Comparison of ENCODE assay signal across 17 cellular contexts in the genomic region with DNA sequence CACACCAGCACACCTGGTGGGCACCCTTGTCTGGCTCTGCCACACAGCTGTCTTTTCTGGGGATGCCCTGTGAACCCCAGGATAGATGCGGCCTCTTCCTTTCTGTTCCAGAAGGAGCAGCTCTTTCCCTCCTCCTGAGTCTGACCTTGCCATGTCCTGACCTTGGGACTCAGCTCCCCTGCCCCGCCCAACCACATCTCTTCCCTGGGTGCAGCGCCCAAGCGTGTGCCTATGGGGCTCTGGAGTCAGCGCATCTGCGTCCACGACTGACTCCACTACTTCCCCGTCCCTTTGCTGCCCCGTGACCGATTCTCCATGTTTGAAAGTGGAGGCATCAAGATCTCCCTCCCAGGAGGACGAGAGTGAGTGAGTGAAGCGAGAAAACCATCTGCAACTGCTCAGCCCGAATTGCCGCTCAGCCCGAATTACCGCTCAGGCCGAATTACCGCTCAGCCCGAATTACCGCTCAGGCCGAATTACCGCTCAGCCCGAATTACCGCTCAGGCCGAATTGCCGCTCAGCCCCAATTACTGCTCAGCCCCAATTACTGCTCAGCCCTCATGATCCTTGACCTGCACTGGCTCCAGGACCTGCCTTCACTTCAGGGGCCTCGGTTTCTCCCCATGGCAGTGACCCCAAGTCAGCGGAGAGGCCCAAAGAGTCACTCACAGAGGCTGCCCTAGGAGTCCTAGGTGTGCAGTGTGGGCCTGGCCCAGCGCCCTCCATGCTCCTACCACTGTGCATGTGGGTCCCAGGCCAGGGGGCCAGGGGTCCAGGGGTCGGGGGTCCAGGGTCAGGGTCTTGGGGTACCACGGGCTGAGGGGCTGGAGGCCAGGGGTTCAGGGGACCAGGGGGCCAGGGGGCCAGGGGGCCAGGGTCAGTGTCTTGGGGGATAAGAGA. TPM values are rescaled to one million over a fixed set of nuclear protein-coding genes. Genes with fewer than 3 reads are reported as not detected.
DNase-seq lines count a peak whose midpoint lies in the region; ATAC-seq and TF ChIP-seq lines count a peak whose summit lies in the region.
"Had no signal": no experiment of that assay in that cellular context is flagged by ENCODE, and none has a peak within 500 bp of the region (broad histone marks: within the 10 kb centered on the region; RNA-seq: fewer than 3 reads in every experiment).

No MANE protein-coding gene starts in this region.

- peak overlapping the region; percentile 91 for H2AK5ac ChIP-seq in neuronal stem cell (ENCODE audit: low read depth, low read length)

- ATAC-seq in left cardiac atrium (no peak), left ventricle myocardium superior (no peak)
- ATAC-seq: CD8-positive, alpha-beta T cell; HCT116; HepG2 had no signal

- no peak for TF ChIP-seq CTCF in left ventricle myocardium inferior (IDR thresholded peaks at IDR 0.05; ENCODE audit: borderline replicate concordance)

- no peak overlapping the region for H3K9ac ChIP-seq in neuronal stem cell (ENCODE audit: low read depth, low read length, poor library complexity)
- H3K9ac ChIP-seq: BLaER1 treated with 17β-estradiol and CSF1 and Interleukin-3, amounts not matched to agents 10 nM and 100 nM had no signal

- DNase-seq in left cardiac atrium (peak; percentile 7), left ventricle myocardium inferior (no peak), left ventricle myocardium superior (peak; percentile 20), neuronal stem cell (ENCODE audit: low spot score) (no peak), ureter (ENCODE audit: low spot score) (no peak), NCI-H446 treated with DMSO at 0.1 percent for 48 hours (lab: John Stamatoyannopoulos, UW) (no peak)
- no peak for DNase-seq in stimulated activated CD4-positive, alpha-beta T cell treated with anti-CD3 and anti-CD28 coated beads, Interleukin-4, amount 100 ng/mL, for 1 hour
- DNase-seq: Calu3; CD8-positive, alpha-beta T cell; DMS79 treated with DMSO at 0.1 percent for 48 hours; GF-D8; GOT3; H7 had no signal

- H3K9me3 ChIP-seq in left ventricle myocardium inferior (replicated peaks) (no peaks in the 10 kb centered on the region), neuronal stem cell (replicated peaks in 1 of 2; ENCODE audit: control insufficient read depth in 2 of 2, insufficient read depth in 1 of 2, low read depth in 1 of 2, low read length in 2 of 2) (peaks cover 0 to 17% of the 10 kb centered on the region in 2 donors)
- H3K9me3 ChIP-seq: BLaER1 treated with 17β-estradiol and CSF1 and Interleukin-3, amounts not matched to agents 10 nM and 100 nM had no signal

- H3K4me1 ChIP-seq in left ventricle myocardium inferior (no peaks in the 10 kb centered on the region), neuronal stem cell (ENCODE audit: control insufficient read depth in 2 of 2, insufficient read depth in 1 of 2, low read depth in 1 of 2, low read length in 2 of 2) (no peaks in the 10 kb centered on the region)

- no peak overlapping the region for H4K8ac ChIP-seq in neuronal stem cell (ENCODE audit: low read depth, low read length)

- H4K91ac ChIP-seq in neuronal stem cell (ENCODE audit: low read depth, low read length, poor library complexity) = peak overlapping the region; percentile 19

- H3K4me2 ChIP-seq in neuronal stem cell (ENCODE audit: insufficient read depth, low read length, poor library complexity, severe bottlenecking) = no peak overlapping the region
- H3K4me2 ChIP-seq: BLaER1 treated with 17β-estradiol and CSF1 and Interleukin-3, amounts not matched to agents 10 nM and 100 nM had no signal

- no CpG with 5 or more reads among the region's 31 CpGs for WGBS in neuronal stem cell (ENCODE audit: extremely low coverage in 2 of 2, insufficient read length in 2 of 2, insufficient replicate concordance in 1 of 2), 2 donors

- H3K4me3 ChIP-seq in left ventricle myocardium inferior (no peak overlapping the region), neuronal stem cell (ENCODE audit: low read length in 2 of 2) (no peak overlapping the region)
- H3K4me3 ChIP-seq: BLaER1 treated with 17β-estradiol and CSF1 and Interleukin-3, amounts not matched to agents 10 nM and 100 nM had no signal

- intact Hi-C loops in left cardiac atrium (cut with DNase I) (loop anchor here (5.0 to 10.0 kb wide), 2 partner anchors 602 to 605 kb away; no protein-coding TSS in a partner anchor), left ventricle myocardium inferior (cut with micrococcal nuclease) (no loop called here), left ventricle myocardium superior (cut with micrococcal nuclease) (no loop called here)

- H3K27me3 ChIP-seq in left ventricle myocardium inferior (ENCODE audit: low read depth) (peaks cover 66% of the 10 kb centered on the region), neuronal stem cell (ENCODE audit: control insufficient read depth in 3 of 3, insufficient read depth in 3 of 3, low read depth in 1 of 3, low read length in 3 of 3) (peaks cover 0 to 25% (median 0%) of the 10 kb centered on the region in 3 experiments)

- H3K36me3 ChIP-seq in left ventricle myocardium inferior = no peaks in the 10 kb centered on the region
- no peaks in the 10 kb centered on the region for H3K36me3 ChIP-seq in neuronal stem cell (replicated peaks in 1 of 2; ENCODE audit: control insufficient read depth in 2 of 2, insufficient read depth in 2 of 2, low read length in 2 of 2)
- H3K36me3 ChIP-seq: BLaER1 treated with 17β-estradiol and CSF1 and Interleukin-3, amounts not matched to agents 10 nM and 100 nM had no signal

- no peak overlapping the region for H3K27ac ChIP-seq in left ventricle myocardium inferior (replicated peaks)
- no peak overlapping the region for H3K27ac ChIP-seq in neuronal stem cell (replicated peaks; ENCODE audit: low read length)
- H3K27ac ChIP-seq: BLaER1 treated with 17β-estradiol and CSF1 and Interleukin-3, amounts not matched to agents 10 nM and 100 nM had no signal

- H3K23ac ChIP-seq in neuronal stem cell (ENCODE audit: low read depth, low read length, poor library complexity) = peak overlapping the region; percentile 31

- H2BK5ac ChIP-seq in neuronal stem cell (ENCODE audit: low read length) = no peak overlapping the region

- no peak overlapping the region for H3K14ac ChIP-seq in neuronal stem cell (ENCODE audit: low read length)

- H3K4ac ChIP-seq in neuronal stem cell (ENCODE audit: low read length) = no peak overlapping the region

- H2AFZ ChIP-seq in neuronal stem cell (ENCODE audit: low read length) = no peak overlapping the region

- H3K18ac ChIP-seq in neuronal stem cell (ENCODE audit: low read length) = no peak overlapping the region

- no peak overlapping the region for H2BK15ac ChIP-seq in neuronal stem cell (ENCODE audit: low read length)

- H2BK12ac ChIP-seq in neuronal stem cell (ENCODE audit: low read length) = no peak overlapping the region

- no peak overlapping the region for H2BK120ac ChIP-seq in neuronal stem cell (ENCODE audit: low read depth, low read length)

- H3K79me1 ChIP-seq in neuronal stem cell (ENCODE audit: low read depth, low read length) = no peaks in the 10 kb centered on the region

RNA-seq across cellular contexts. Expression of a gene that starts 18.6 kb away (rescaled TPM):
- under 1 TPM; 0.52 to 0.53 TPM for total RNA-seq in left cardiac atrium
- 0.91 TPM for total RNA-seq in left ventricle myocardium inferior
- total RNA-seq in left ventricle myocardium superior = 0.59 TPM
- polyA plus RNA-seq in neuronal stem cell (2013, experiment 1 of 2) = 0.39 TPM
- 0.35 TPM for polyA plus RNA-seq in neuronal stem cell (2013, experiment 2 of 2)
- 3.0 TPM for total RNA-seq in ureter
- total RNA-seq: A172 had no signal

Comparison
In these comparisons a context has a peak if more than half of its experiments do, and no peak if none do; other contexts are left out.
1. DNase-seq: peak in left cardiac atrium (single experiment) and left ventricle myocardium superior (single experiment); none in left ventricle myocardium inferior (single experiment), neuronal stem cell (single experiment), ureter (single experiment), stimulated activated CD4-positive, alpha-beta T cell treated with anti-CD3 and anti-CD28 coated beads, Interleukin-4, amount 100 ng/mL, for 1 hour (single experiment) and NCI-H446 treated with DMSO at 0.1 percent for 48 hours (single experiment).
2. intact Hi-C loops: an anchor here in left cardiac atrium (5.0 to 10.0 kb wide); none called in left ventricle myocardium inferior and left ventricle myocardium superior.